In the genomic region with DNA sequence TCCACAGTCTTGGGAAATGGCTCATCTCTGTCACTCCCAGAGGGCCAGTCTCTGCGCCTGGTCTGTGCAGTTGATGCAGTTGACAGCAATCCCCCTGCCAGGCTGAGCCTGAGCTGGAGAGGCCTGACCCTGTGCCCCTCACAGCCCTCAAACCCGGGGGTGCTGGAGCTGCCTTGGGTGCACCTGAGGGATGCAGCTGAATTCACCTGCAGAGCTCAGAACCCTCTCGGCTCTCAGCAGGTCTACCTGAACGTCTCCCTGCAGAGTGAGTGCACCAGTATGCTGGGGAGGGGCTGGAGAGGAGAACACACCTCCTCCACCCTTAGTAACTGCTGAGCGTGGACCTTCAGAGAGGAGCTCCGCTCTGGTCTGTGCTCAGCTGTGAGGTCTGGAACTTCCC, we compare ENCODE assay signal across 1 cellular context.
TF ChIP-seq lines count a peak whose summit lies in the region.

No MANE protein-coding gene starts in this region.

TF ChIP-seq in WTC11, 78 proteins besides CTCF, POLR2A, EP300 and RAD21:
- TF ChIP-seq ZNF263 (CRISPR knock-in tag; IDR thresholded peaks at IDR 0.05; ENCODE audit: low read depth) = no peak
- TF ChIP-seq PRRX2 (CRISPR knock-in tag; IDR thresholded peaks at IDR 0.05) = no peak
- no peak for TF ChIP-seq NR1H2 (CRISPR knock-in tag; IDR thresholded peaks at IDR 0.05)
- TF ChIP-seq ZNF138 (CRISPR knock-in tag; conservative IDR thresholded peaks at IDR 0.05) = no peak
- TF ChIP-seq, protein P1, sequence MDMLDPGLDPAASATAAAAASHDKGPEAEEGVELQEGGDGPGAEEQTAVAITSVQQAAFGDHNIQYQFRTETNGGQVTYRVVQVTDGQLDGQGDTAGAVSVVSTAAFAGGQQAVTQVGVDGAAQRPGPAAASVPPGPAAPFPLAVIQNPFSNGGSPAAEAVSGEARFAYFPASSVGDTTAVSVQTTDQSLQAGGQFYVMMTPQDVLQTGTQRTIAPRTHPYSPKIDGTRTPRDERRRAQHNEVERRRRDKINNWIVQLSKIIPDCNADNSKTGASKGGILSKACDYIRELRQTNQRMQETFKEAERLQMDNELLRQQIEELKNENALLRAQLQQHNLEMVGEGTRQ (CRISPR knock-in tag; IDR thresholded peaks at IDR 0.05) = no peak
